ENCODE assay signal across 8 cellular contexts in genomic region chr19:3036119-3036794, GRCh38. TPM values are rescaled to one million over a fixed set of nuclear protein-coding genes. Genes with fewer than 3 reads are reported as not detected.
DNase-seq lines count a peak whose midpoint lies in the region; ATAC-seq and TF ChIP-seq lines count a peak whose summit lies in the region.

No MANE protein-coding gene starts in this region.

- peak; percentile 44 for TF ChIP-seq POLR2A in GM18951 (IDR thresholded peaks at IDR 0.05; ENCODE audit: extremely low read depth, insufficient read depth, insufficient read length)

- H3K9me3 Mint-ChIP-seq in activated CD8-positive, alpha-beta T cell treated with anti-CD3 and anti-CD28 coated beads, Interleukin-2, amount 10 ng/mL, durations not matched to agents 7 days and 5 days (ENCODE audit: insufficient read depth) = no peaks in the 10 kb centered on the region

- H3K27me3 Mint-ChIP-seq in activated CD8-positive, alpha-beta T cell treated with anti-CD3 and anti-CD28 coated beads, Interleukin-2, amount 10 ng/mL, durations not matched to agents 7 days and 5 days (ENCODE audit: low read depth) = peaks cover 26% of the 10 kb centered on the region

- intact Hi-C loops in A673 (cut with micrococcal nuclease; ENCODE audit: unreplicated experiment) = loop anchor here (5.0 kb wide), 1 partner anchor 54 kb away; no protein-coding TSS in a partner anchor
- intact Hi-C loops in lower lobe of right lung (cut with DNase I) = no loop called here

- H3K27ac Mint-ChIP-seq in activated CD8-positive, alpha-beta T cell treated with anti-CD3 and anti-CD28 coated beads, Interleukin-2, amount 10 ng/mL, durations not matched to agents 7 days and 5 days = peak overlapping the region; percentile 95

- TF ChIP-seq CTCF in A673 (conservative IDR thresholded peaks at IDR 0.05; ENCODE audit: low read depth, low read length) (no peak), lower lobe of right lung (IDR thresholded peaks at IDR 0.05) (no peak)

- no peaks in the 10 kb centered on the region for H3K36me3 Mint-ChIP-seq in activated CD8-positive, alpha-beta T cell treated with anti-CD3 and anti-CD28 coated beads, Interleukin-2, amount 10 ng/mL, durations not matched to agents 7 days and 5 days (ENCODE audit: low read depth)

- no TSS peak for BruUV-seq in A673 (replicated peaks; lab: Mats Ljungman, UMichigan)

- CTCF ChIA-PET in A673 (lab: Charles Lee) = interaction anchor here (0.6 to 1.3 kb wide), 3 partner anchors 10 to 449 kb away, joined by 3 to 4 read pairs (median 3); no protein-coding TSS in a partner anchor
- CTCF ChIA-PET in activated CD8-positive, alpha-beta T cell treated with anti-CD3 and anti-CD28 coated beads, Interleukin-2, amount 10 ng/mL, durations not matched to agents 7 days and 5 days (lab: Charles Lee) = interaction anchor here (0.6 to 2.9 kb wide), 13 partner anchors 9 to 1063 kb away, joined by 3 to 19 read pairs (median 5); partner anchors contain the start of gene THOP1

- H3K4me1 ChIP-seq in A673 (ENCODE audit: insufficient read depth, low read length, poor library complexity, severe bottlenecking) = peaks cover 17% of the 10 kb centered on the region
- peaks cover 18% of the 10 kb centered on the region for H3K4me1 ChIP-seq in lower lobe of right lung

- POLR2A ChIA-PET in A673 (lab: Charles Lee; ENCODE audit: low non-redundant PET) = interaction anchor here (0.6 to 0.8 kb wide), 2 partner anchors 16 to 278 kb away, joined by 3 to 6 read pairs; no protein-coding TSS in a partner anchor
- POLR2A ChIA-PET in activated CD8-positive, alpha-beta T cell treated with anti-CD3 and anti-CD28 coated beads, Interleukin-2, amount 10 ng/mL, durations not matched to agents 7 days and 5 days (lab: Charles Lee) = interaction anchor here (0.6 to 3.4 kb wide), 11 partner anchors 9 to 565 kb away, joined by 3 to 23 read pairs (median 3); partner anchors contain the start of gene TLE5

- DNase-seq in A673 (ENCODE audit: low spot score) (peak; percentile 95), HK-2 (ENCODE audit: unreplicated experiment) (peak; percentile 92), NCI-H82 (lab: John Stamatoyannopoulos, UW) (peak; percentile 95), ecto neural progenitor cell (ENCODE audit: low spot score) (peak; percentile 98), lower lobe of right lung (peak; percentile 93)
- peak; percentile 90 for DNase-seq in activated CD8-positive, alpha-beta T cell treated with anti-CD3 and anti-CD28 coated beads, Interleukin-2, amount 10 ng/mL, durations not matched to agents 7 days and 5 days
- DNase-seq in stimulated activated CD4-positive, alpha-beta T cell treated with anti-CD3 and anti-CD28 coated beads, Interleukin-4, amount 100 ng/mL, for 48 hours (ENCODE audit: low read depth in 2 of 2) = peak; percentile 73 to 83

- peaks cover 30% of the 10 kb centered on the region for H3K4me1 Mint-ChIP-seq in activated CD8-positive, alpha-beta T cell treated with anti-CD3 and anti-CD28 coated beads, Interleukin-2, amount 10 ng/mL, durations not matched to agents 7 days and 5 days (ENCODE audit: low read depth)

- peak overlapping the region; percentile 87 for H3K4me3 Mint-ChIP-seq in activated CD8-positive, alpha-beta T cell treated with anti-CD3 and anti-CD28 coated beads, Interleukin-2, amount 10 ng/mL, durations not matched to agents 7 days and 5 days

- H3K36me3 ChIP-seq in A673 (ENCODE audit: insufficient read depth, low read length, poor library complexity, severe bottlenecking) (no peaks in the 10 kb centered on the region), lower lobe of right lung (no peaks in the 10 kb centered on the region)

- in situ Hi-C loops in GM18951 (cut with MboI; ENCODE audit: low sequenced_read_pairs, unreplicated experiment) = no loop called here

- peak; percentile 54 for ATAC-seq in activated CD8-positive, alpha-beta T cell treated with anti-CD3 and anti-CD28 coated beads, Interleukin-2, amount 10 ng/mL, durations not matched to agents 7 days and 5 days
- peak; percentile 91 to 94 for ATAC-seq in lower lobe of right lung

- H3K4me3 ChIP-seq in A673 (ENCODE audit: low read depth, low read length, poor library complexity, severe bottlenecking) (peak overlapping the region; percentile 58), lower lobe of right lung (peak overlapping the region; percentile 67)

- H3K9me3 ChIP-seq in A673 (ENCODE audit: low read depth, low read length, poor library complexity, severe bottlenecking) (no peaks in the 10 kb centered on the region), lower lobe of right lung (no peaks in the 10 kb centered on the region)

- H3K27ac ChIP-seq in A673 (ENCODE audit: low read depth, low read length, poor library complexity, severe bottlenecking) (peak overlapping the region; percentile 91), lower lobe of right lung (peak overlapping the region; percentile 90)

- H3K27me3 ChIP-seq in A673 (replicated peaks; ENCODE audit: insufficient read depth, low read depth, low read length, poor library complexity) (no peaks in the 10 kb centered on the region), lower lobe of right lung (ENCODE audit: low read depth) (no peaks in the 10 kb centered on the region)

RNA-seq across cellular contexts. Expression of gene TLE2, which starts 7.2 kb away (rescaled TPM):
- total RNA-seq in A673 (2021) = 10.8 and 18.3 TPM in 2 replicates
- under 1 TPM; 0.24 to 0.57 TPM for total RNA-seq in activated CD8-positive, alpha-beta T cell treated with anti-CD3 and anti-CD28 coated beads, Interleukin-2, amount 10 ng/mL, durations not matched to agents 7 days and 5 days
- total RNA-seq in lower lobe of right lung = 42.7 TPM

RNA-seq across cellular contexts. Expression of gene TLE5, which starts 26.0 kb away (rescaled TPM):
- total RNA-seq in A673 (2021) (360 and 397 TPM in 2 replicates), lower lobe of right lung (413 TPM)
- 100 to 1,000 TPM; 635 to 655 TPM for total RNA-seq in activated CD8-positive, alpha-beta T cell treated with anti-CD3 and anti-CD28 coated beads, Interleukin-2, amount 10 ng/mL, durations not matched to agents 7 days and 5 days

RNA-seq across cellular contexts. Expression of gene GNA11, which starts 57.9 kb away (rescaled TPM):
- total RNA-seq in A673 (2021) = 61.6 and 64.3 TPM in 2 replicates
- total RNA-seq in activated CD8-positive, alpha-beta T cell treated with anti-CD3 and anti-CD28 coated beads, Interleukin-2, amount 10 ng/mL, durations not matched to agents 7 days and 5 days = under 1 TPM; 0.08 to 0.71 TPM
- total RNA-seq in lower lobe of right lung = 60.6 TPM

RNA-seq across cellular contexts. Expression of gene TLE6, which starts 58.9 kb away (rescaled TPM):
- total RNA-seq in A673 (2021) = 1.1 TPM in 1 of 2 replicates, not detected in the other
- total RNA-seq in activated CD8-positive, alpha-beta T cell treated with anti-CD3 and anti-CD28 coated beads, Interleukin-2, amount 10 ng/mL, durations not matched to agents 7 days and 5 days = 1 to 10 TPM; 2.0 to 2.7 TPM
- total RNA-seq in lower lobe of right lung = 4.2 TPM

Comparison
In these comparisons a context has a peak if more than half of its experiments do, and no peak if none do; other contexts are left out.
1. Peak in every context shown above with its lines: DNase-seq, ATAC-seq, H3K4me3 ChIP-seq and H3K27ac ChIP-seq.
2. RNA of gene GNA11, which starts 57.9 kb away (total RNA-seq): 61.6 to 64.3 TPM in A673 and 60.6 TPM in lower lobe of right lung (single experiment); 0.08 to 0.71 TPM in activated CD8-positive, alpha-beta T cell treated with anti-CD3 and anti-CD28 coated beads, Interleukin-2, amount 10 ng/mL, durations not matched to agents 7 days and 5 days; every median in the first group is over 10 times any median in the second.